Comparison of ENCODE assay signal across 10 cellular contexts in the genomic region with DNA sequence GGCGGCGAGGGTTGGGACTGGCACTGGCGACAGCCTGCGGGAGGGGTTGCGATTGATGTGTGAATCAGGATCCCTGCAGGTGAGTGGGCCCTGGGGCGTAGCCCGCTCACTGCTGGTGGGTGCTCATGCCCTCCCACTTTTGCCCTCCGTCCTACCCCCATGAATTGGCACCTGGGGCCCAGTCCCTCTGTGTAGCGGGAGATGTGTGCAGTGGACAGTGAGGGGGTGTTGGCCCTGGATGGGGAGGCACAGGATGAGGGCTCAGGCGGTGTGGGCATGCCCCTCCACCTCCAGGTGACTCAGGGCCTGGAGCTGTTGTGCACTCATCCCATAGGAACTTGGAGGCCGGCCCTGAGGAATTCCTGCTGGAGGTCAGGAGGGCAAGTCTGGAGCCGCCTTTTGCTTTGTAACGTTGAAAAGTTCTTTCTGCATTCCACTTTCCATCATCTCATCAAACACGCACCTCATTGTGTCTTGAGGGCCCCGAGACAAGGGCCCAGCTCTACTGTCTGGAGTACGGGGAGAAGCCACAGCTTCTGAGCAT. TPM values are rescaled to one million over a fixed set of nuclear protein-coding genes. Genes with fewer than 3 reads are reported as not detected.
DNase-seq lines count a peak whose midpoint lies in the region; ATAC-seq and TF ChIP-seq lines count a peak whose summit lies in the region.
"Had no signal": no experiment of that assay in that cellular context is flagged by ENCODE, and none has a peak within 500 bp of the region (broad histone marks: within the 10 kb centered on the region; RNA-seq: fewer than 3 reads in every experiment).

No MANE protein-coding gene starts in this region.

- no peak for TF ChIP-seq POLR2A in gastrocnemius medialis (IDR thresholded peaks at IDR 0.05)

- peak overlapping the region; percentile 58 for H3K27ac ChIP-seq in foreskin keratinocyte
- peak overlapping the region; percentile 86 to 94 (median 90) for H3K27ac ChIP-seq in gastrocnemius medialis

- no peak for TF ChIP-seq CTCF in foreskin keratinocyte (conservative IDR thresholded peaks at IDR 0.05)
- TF ChIP-seq CTCF in gastrocnemius medialis (IDR thresholded peaks at IDR 0.05 in 4 of 5, conservative IDR thresholded peaks at IDR 0.05 in 1 of 5): no peak

- H3K4me3 ChIP-seq in gastrocnemius medialis: peak overlapping the region in 2 of 4 donors; percentile 6 to 64

- no peaks in the 10 kb centered on the region for H3K36me3 ChIP-seq in gastrocnemius medialis

- no peaks in the 10 kb centered on the region for H3K36me3 Mint-ChIP-seq in natural killer cell treated with Interleukin-12 subunit alpha and Interleukin-12 subunit beta and Interleukin-15 and Interleukin-18, amount 100 ng/mL, for 72 hours

- peaks cover 34% of the 10 kb centered on the region for H3K4me1 ChIP-seq in foreskin keratinocyte
- H3K4me1 ChIP-seq in gastrocnemius medialis: peaks cover 21 to 23% of the 10 kb centered on the region in 2 donors

- peaks cover 6 to 11% of the 10 kb centered on the region in 2 donors for H3K4me1 Mint-ChIP-seq in natural killer cell treated with Interleukin-12 subunit alpha and Interleukin-12 subunit beta and Interleukin-15 and Interleukin-18, amount 100 ng/mL, for 72 hours (ENCODE audit: low read depth in 2 of 2)

- no peaks in the 10 kb centered on the region for H3K27me3 ChIP-seq in foreskin keratinocyte
- peaks cover 6 to 19% (median 16%) of the 10 kb centered on the region in 3 donors for H3K27me3 ChIP-seq in gastrocnemius medialis

- no peaks in the 10 kb centered on the region for H3K9me3 ChIP-seq in gastrocnemius medialis

- H3K27ac Mint-ChIP-seq in natural killer cell treated with Interleukin-12 subunit alpha and Interleukin-12 subunit beta and Interleukin-15 and Interleukin-18, amount 100 ng/mL, for 72 hours: no peak overlapping the region

- no peaks in the 10 kb centered on the region for H3K9me3 Mint-ChIP-seq in natural killer cell treated with Interleukin-12 subunit alpha and Interleukin-12 subunit beta and Interleukin-15 and Interleukin-18, amount 100 ng/mL, for 72 hours

- intact Hi-C loops in gastrocnemius medialis (cut with DNase I; ENCODE audit: low total_unique reads): loop anchor here (10.0 kb wide), 1 partner anchor 232 kb away; no protein-coding TSS in a partner anchor

- in situ Hi-C loops in gastrocnemius medialis (cut with MboI; ENCODE audit: low sequenced_read_pairs in 4 of 4): loop anchor here in 1 of 4 donors (25.0 kb wide), 1 partner anchor 209 kb away; a partner anchor contains a TSS

- DNase-seq in GM04504 (ENCODE audit: low read depth): peak; percentile 83
- peak; percentile 77 for DNase-seq in SW480 (ENCODE audit: low spot score)
- DNase-seq in foreskin keratinocyte: peak; percentile 93 to 96
- DNase-seq in gastrocnemius medialis: no peak
- DNase-seq in natural killer cell treated with Interleukin-12 subunit alpha and Interleukin-12 subunit beta and Interleukin-15 and Interleukin-18, amount 100 ng/mL, for 72 hours (ENCODE audit: low spot score): no peak
- DNase-seq in NCI-H82 treated with DMSO at 0.1 percent for 48 hours (lab: John Stamatoyannopoulos, UW; ENCODE audit: unreplicated experiment): no peak
- DNase-seq: activated CD4-positive, alpha-beta T cell treated with anti-CD3 and anti-CD28 coated beads for 4 hours; NCI-H1694 treated with DMSO at 0.1 percent for 48 hours had no signal

- ATAC-seq in foreskin keratinocyte (peak; percentile 86), gastrocnemius medialis (no peak), GM21381 (IDR thresholded peaks at IDR 0.05; ENCODE audit: unreplicated experiment) (no peak), HG02852 (IDR thresholded peaks at IDR 0.05; ENCODE audit: unreplicated experiment) (no peak)
- no peak for ATAC-seq in natural killer cell treated with Interleukin-12 subunit alpha and Interleukin-12 subunit beta and Interleukin-15 and Interleukin-18, amount 100 ng/mL, for 72 hours

- peaks cover 25 to 28% of the 10 kb centered on the region in 2 donors for H3K27me3 Mint-ChIP-seq in natural killer cell treated with Interleukin-12 subunit alpha and Interleukin-12 subunit beta and Interleukin-15 and Interleukin-18, amount 100 ng/mL, for 72 hours

- no peak overlapping the region for H3K4me3 Mint-ChIP-seq in natural killer cell treated with Interleukin-12 subunit alpha and Interleukin-12 subunit beta and Interleukin-15 and Interleukin-18, amount 100 ng/mL, for 72 hours

RNA-seq across cellular contexts. Expression of a gene that starts 3.0 kb away (rescaled TPM):
- 6.6 and 7.3 TPM in 2 replicates for total RNA-seq in foreskin keratinocyte
- polyA plus RNA-seq in foreskin keratinocyte: 3.3 and 4.0 TPM in 2 replicates
- 10 to 100 TPM in 1 of 4 donors, 1 to 10 TPM in 3; 4.3 to 11.2 (median 6.0) TPM for total RNA-seq in gastrocnemius medialis
- under 1 TPM in 1 of 2 donors, not detected in 1; 0.64 TPM for total RNA-seq in natural killer cell treated with Interleukin-12 subunit alpha and Interleukin-12 subunit beta and Interleukin-15 and Interleukin-18, amount 100 ng/mL, for 72 hours

RNA-seq across cellular contexts. Expression of a gene that starts 23.9 kb away (rescaled TPM):
- total RNA-seq in foreskin keratinocyte (not detected in 2 replicates), gastrocnemius medialis (not detected)
- polyA plus RNA-seq in foreskin keratinocyte: not detected in 2 replicates
- total RNA-seq in natural killer cell treated with Interleukin-12 subunit alpha and Interleukin-12 subunit beta and Interleukin-15 and Interleukin-18, amount 100 ng/mL, for 72 hours: not detected

RNA-seq across cellular contexts. Expression of a gene that starts 35.9 kb away (rescaled TPM):
- total RNA-seq in foreskin keratinocyte: not detected in 2 replicates
- 0.03 TPM in 1 of 2 replicates, not detected in the other for polyA plus RNA-seq in foreskin keratinocyte
- under 1 TPM in 2 of 4 donors, not detected in 2; 0.13 to 0.22 TPM for total RNA-seq in gastrocnemius medialis
- total RNA-seq in natural killer cell treated with Interleukin-12 subunit alpha and Interleukin-12 subunit beta and Interleukin-15 and Interleukin-18, amount 100 ng/mL, for 72 hours: 1 to 10 TPM; 1.4 to 8.1 TPM

RNA-seq across cellular contexts. Expression of a gene that starts 37.6 kb away (rescaled TPM):
- not detected in 2 replicates for total RNA-seq in foreskin keratinocyte
- polyA plus RNA-seq in foreskin keratinocyte: not detected in 2 replicates
- total RNA-seq in gastrocnemius medialis: not detected
- under 1 TPM; 0.14 TPM for total RNA-seq in natural killer cell treated with Interleukin-12 subunit alpha and Interleukin-12 subunit beta and Interleukin-15 and Interleukin-18, amount 100 ng/mL, for 72 hours

Comparison
In these comparisons a context has a peak if more than half of its experiments do, and no peak if none do; other contexts are left out.
1. DNase-seq: peak in GM04504 (single experiment), SW480 (single experiment) and foreskin keratinocyte (2 of 2); none in gastrocnemius medialis (0 of 2), natural killer cell treated with Interleukin-12 subunit alpha and Interleukin-12 subunit beta and Interleukin-15 and Interleukin-18, amount 100 ng/mL, for 72 hours (single experiment) and NCI-H82 treated with DMSO at 0.1 percent for 48 hours (single experiment).